Comparison of ENCODE assay signal across 8 cellular contexts in genomic region chrX:56994375-56995270, GRCh38. TPM values are rescaled to one million over a fixed set of nuclear protein-coding genes. Genes with fewer than 3 reads are reported as not detected.
DNase-seq lines count a peak whose midpoint lies in the region; FAIRE-seq lines count a peak whose summit lies in the region.

No MANE protein-coding gene starts in this region.

- peak overlapping the region; percentile 75 for H2AFZ ChIP-seq in ACC112 (ENCODE audit: low read length, unreplicated experiment)

- H3K4me3 ChIP-seq in ACC112 (ENCODE audit: low read depth, low read length) (peak overlapping the region; percentile 91), H7 (ENCODE audit: insufficient read depth, low read depth, low read length) (peak overlapping the region; percentile 72), adipocyte (ENCODE audit: low read length) (peak overlapping the region; percentile 87), iPS-15b (ENCODE audit: low read depth, low read length) (peak overlapping the region; percentile 84), small intestine (ENCODE audit: low read depth in 1 of 2, low read length in 2 of 2) (peak overlapping the region; percentile 51 to 67)

- H3K27me3 ChIP-seq in ACC112 (ENCODE audit: insufficient read depth, low read length) (no peaks in the 10 kb centered on the region), H7 (ENCODE audit: control insufficient read depth, insufficient read depth, low read length) (no peaks in the 10 kb centered on the region), adipocyte (replicated peaks; ENCODE audit: control insufficient read depth, insufficient read depth, low read length) (peaks cover 2% of the 10 kb centered on the region), iPS-15b (ENCODE audit: control insufficient read depth, insufficient read depth, low read length) (no peaks in the 10 kb centered on the region), small intestine (ENCODE audit: control insufficient read depth in 2 of 2, insufficient read depth in 2 of 2, low read length in 2 of 2) (no peaks in the 10 kb centered on the region)

- peaks cover 16% of the 10 kb centered on the region for H3K9me3 ChIP-seq in adipocyte (ENCODE audit: control insufficient read depth, low read length)
- peaks cover 4% of the 10 kb centered on the region for H3K9me3 ChIP-seq in iPS-15b (ENCODE audit: control insufficient read depth, insufficient read depth, low read length)
- H3K9me3 ChIP-seq in small intestine (ENCODE audit: control insufficient read depth, low read depth) = no peaks in the 10 kb centered on the region

- H3K9ac ChIP-seq in adipocyte (ENCODE audit: low read length) (peak overlapping the region; percentile 86), iPS-15b (ENCODE audit: low read depth, low read length) (peak overlapping the region; percentile 79)

- H3K4me1 ChIP-seq in ACC112 (ENCODE audit: control insufficient read depth, insufficient read depth, low read length, unreplicated experiment) (no peaks in the 10 kb centered on the region), adipocyte (ENCODE audit: control insufficient read depth, insufficient read depth, low read length) (no peaks in the 10 kb centered on the region), iPS-15b (ENCODE audit: control insufficient read depth, insufficient read depth, low read length) (peaks cover 8% of the 10 kb centered on the region), small intestine (ENCODE audit: control insufficient read depth in 2 of 2, insufficient read depth in 1 of 2, low read depth in 1 of 2, low read length in 1 of 2) (no peaks in the 10 kb centered on the region)

- H3K27ac ChIP-seq in ACC112 (ENCODE audit: low read depth, low read length) = no peak overlapping the region
- H3K27ac ChIP-seq in small intestine (ENCODE audit: low read depth in 1 of 2, low read length in 1 of 2) = peak overlapping the region in 1 of 2 donors; percentile 78

- 19 to 54% (median 22%) methylated on average over 26 of the region's 26 CpGs for WGBS in small intestine, 3 donors

- DNase-seq in H7 (peak; percentile 3), adipocyte (ENCODE audit: low read depth) (peak; percentile 0), small intestine (no peak), NCI-H1417 treated with DMSO at 0.1 percent for 48 hours (lab: John Stamatoyannopoulos, UW) (no peak), NCI-H345 treated with DMSO at 0.1 percent for 48 hours (lab: John Stamatoyannopoulos, UW; ENCODE audit: unreplicated experiment) (no peak), mucosa of gallbladder (ENCODE audit: low spot score) (no peak)

- H3K79me2 ChIP-seq in ACC112 (ENCODE audit: control insufficient read depth, insufficient read depth, low read length, unreplicated experiment) = no peaks in the 10 kb centered on the region

- no peak for FAIRE-seq in small intestine (lab: Jason Lieb, UNC)

- H3K36me3 ChIP-seq in ACC112 (ENCODE audit: insufficient read depth, low read length) = no peaks in the 10 kb centered on the region
- H3K36me3 ChIP-seq in H7 (replicated peaks; ENCODE audit: control insufficient read depth, insufficient read depth, low read length) = peaks cover 2% of the 10 kb centered on the region; the same call in 1 of the 2 replicates
- peaks cover 13% of the 10 kb centered on the region for H3K36me3 ChIP-seq in adipocyte (ENCODE audit: control insufficient read depth, insufficient read depth, low read length, severe bottlenecking)
- H3K36me3 ChIP-seq in iPS-15b (ENCODE audit: control insufficient read depth, insufficient read depth, low read length) = peaks cover 11% of the 10 kb centered on the region
- no peaks in the 10 kb centered on the region for H3K36me3 ChIP-seq in small intestine (ENCODE audit: control insufficient read depth in 2 of 2, insufficient read depth in 2 of 2, low read length in 2 of 2)

RNA-seq across cellular contexts. Expression of gene SPIN3, which starts 0.7 kb away (rescaled TPM):
- total RNA-seq in H7 (2014; rRNA removed; shearing (Covaris generic)) = 7.4 and 12.7 TPM in 2 replicates
- 1 to 10 TPM in 2 of 3 donors, under 1 TPM in 1; 0.89 to 3.7 (median 3.2) TPM for polyA plus RNA-seq in small intestine
- 12.5 TPM for total RNA-seq in mucosa of gallbladder

Comparison
In these comparisons a context has a peak if more than half of its experiments do, and no peak if none do; other contexts are left out.
1. DNase-seq: peak in H7 (single experiment) and adipocyte (single experiment); none in small intestine (single experiment), NCI-H1417 treated with DMSO at 0.1 percent for 48 hours (single experiment), NCI-H345 treated with DMSO at 0.1 percent for 48 hours (single experiment) and mucosa of gallbladder (single experiment).
2. Peak in every context shown above with its lines, with median percentiles within 50 percentile points of each other: H3K4me3 ChIP-seq.